9 cellular contexts compared by ENCODE assay signal in the genomic region with DNA sequence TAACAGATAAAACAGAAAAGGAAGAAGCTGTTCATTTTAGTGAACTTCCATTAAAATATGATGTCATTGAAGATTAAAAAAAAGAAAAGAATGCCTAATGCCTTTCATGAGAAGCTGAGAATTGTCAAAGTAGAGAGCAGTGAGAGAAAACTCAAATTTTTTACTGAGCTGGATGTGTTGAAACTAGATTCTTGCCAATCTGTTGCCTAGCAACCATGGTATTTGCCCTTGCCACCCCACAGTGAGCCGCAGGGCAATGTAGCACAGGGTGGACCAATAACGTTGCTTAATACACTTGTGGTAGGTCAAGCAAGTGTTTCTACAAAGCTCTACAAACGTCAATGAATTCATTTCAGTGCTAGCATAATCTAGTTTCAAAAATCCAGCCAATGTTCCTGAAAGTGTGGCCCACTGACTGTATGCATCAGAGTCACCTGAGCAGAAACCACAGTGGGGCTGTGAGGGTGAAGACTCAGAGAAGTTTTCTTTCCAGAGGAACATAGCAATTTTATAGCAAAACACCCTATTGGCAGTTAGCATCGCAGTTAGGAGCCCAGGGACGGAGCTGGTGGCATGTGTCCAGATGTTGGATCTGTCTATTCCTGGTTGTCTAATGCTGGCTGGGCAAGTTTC.
A peak's percentile ranks its signal among the peaks of the same experiment; 100 is the strongest.
DNase-seq lines count a peak whose midpoint lies in the region; ATAC-seq, FAIRE-seq and TF ChIP-seq lines count a peak whose summit lies in the region.
"Had no signal": no experiment of that assay in that cellular context is flagged by ENCODE, and none has a peak within 500 bp of the region (broad histone marks: within the 10 kb centered on the region; RNA-seq: fewer than 3 reads in every experiment).

No MANE protein-coding gene starts in this region.

- no peak for TF ChIP-seq POLR2A in prostate gland (IDR thresholded peaks at IDR 0.05)

- TF ChIP-seq RAD21 in Ishikawa (IDR thresholded peaks at IDR 0.05; ENCODE audit: low read depth), result no peak

- H3K9me3 Mint-ChIP-seq in activated T-cell treated with anti-CD3 and anti-CD28 coated beads, Interleukin-2, amount 50 U/mL, for 24 hours, result peaks cover 5% of the 10 kb centered on the region

- no peaks in the 10 kb centered on the region for H3K9me3 ChIP-seq in prostate gland

- TF ChIP-seq EP300 in Ishikawa (IDR thresholded peaks at IDR 0.05; ENCODE audit: borderline replicate concordance), result no peak

- 7% methylated on average over 5 of the region's 5 CpGs for WGBS in prostate gland

- H3K4me3 Mint-ChIP-seq in activated T-cell treated with anti-CD3 and anti-CD28 coated beads, Interleukin-2, amount 50 U/mL, for 24 hours, result peak overlapping the region; percentile 24

- peak overlapping the region; percentile 89 for H3K27ac Mint-ChIP-seq in activated T-cell treated with anti-CD3 and anti-CD28 coated beads, Interleukin-2, amount 50 U/mL, for 24 hours

- FAIRE-seq in urothelium cell line (lab: Jason Lieb, UNC), result no peak

- peaks cover 5% of the 10 kb centered on the region for H3K4me1 ChIP-seq in prostate gland (replicated peaks)

- intact Hi-C loops in prostate gland (cut with DNase I), result no loop called here

- H3K27ac ChIP-seq in 22Rv1, result peak overlapping the region; percentile 76
- H3K27ac ChIP-seq in prostate gland, result no peak overlapping the region
- H3K27ac ChIP-seq: cardiac muscle cell had no signal

- TF ChIP-seq CTCF in 22Rv1 (IDR thresholded peaks at IDR 0.05) (no peak), prostate gland (IDR thresholded peaks at IDR 0.05) (no peak)

- peaks cover 66% of the 10 kb centered on the region for H3K4me1 Mint-ChIP-seq in activated T-cell treated with anti-CD3 and anti-CD28 coated beads, Interleukin-2, amount 50 U/mL, for 24 hours (ENCODE audit: low read depth)

- no peak overlapping the region for H3K4me3 ChIP-seq in prostate gland
- H3K4me3 ChIP-seq: cardiac muscle cell had no signal

- H3K36me3 ChIP-seq in prostate gland, result no peaks in the 10 kb centered on the region
- H3K36me3 ChIP-seq: cardiac muscle cell had no signal

- H3K27me3 Mint-ChIP-seq in activated T-cell treated with anti-CD3 and anti-CD28 coated beads, Interleukin-2, amount 50 U/mL, for 24 hours, result no peaks in the 10 kb centered on the region

- H3K27me3 ChIP-seq in prostate gland (replicated peaks; ENCODE audit: insufficient read depth), result no peaks in the 10 kb centered on the region
- H3K27me3 ChIP-seq: cardiac muscle cell had no signal

- H3K36me3 Mint-ChIP-seq in activated T-cell treated with anti-CD3 and anti-CD28 coated beads, Interleukin-2, amount 50 U/mL, for 24 hours (ENCODE audit: low read depth), result peaks cover 87% of the 10 kb centered on the region

- peak; percentile 55 for ATAC-seq in GM19023 (IDR thresholded peaks at IDR 0.05; ENCODE audit: unreplicated experiment)

- no peak for DNase-seq in activated T-cell treated with anti-CD3 and anti-CD28 coated beads, Interleukin-2, amount 50 U/mL, for 24 hours
- peak; percentile 62 for DNase-seq in glomerular visceral epithelial cell (ENCODE audit: extremely low spot score)
- DNase-seq in prostate gland (ENCODE audit: low spot score), result peak; percentile 46
- DNase-seq in urothelium cell line (ENCODE audit: low spot score), result no peak
- no peak for DNase-seq in activated CD8-positive, alpha-beta memory T cell treated with anti-CD3 and anti-CD28 coated beads, Interleukin-2, amount 50 U/mL, for 4 hours

TF ChIP-seq in Ishikawa, 13 proteins besides CTCF, POLR2A, EP300 and RAD21:
- TF ChIP-seq FOXM1 (IDR thresholded peaks at IDR 0.05; ENCODE audit: borderline replicate concordance, low read depth) (no peak), TAF1 (IDR thresholded peaks at IDR 0.05; ENCODE audit: low read depth) (no peak), TEAD4 (IDR thresholded peaks at IDR 0.05) (no peak), USF1 (IDR thresholded peaks at IDR 0.05) (no peak), CEBPB (IDR thresholded peaks at IDR 0.05) (peak; percentile 7; the same call in 1 of the 2 replicates), TCF12 (IDR thresholded peaks at IDR 0.05; ENCODE audit: low read depth) (no peak), YY1 (IDR thresholded peaks at IDR 0.05; ENCODE audit: low read depth) (no peak), ZBTB7A (IDR thresholded peaks at IDR 0.05; ENCODE audit: low read depth) (no peak)

Comparison
In these comparisons a context has a peak if more than half of its experiments do, and no peak if none do; other contexts are left out.
1. DNase-seq: peak in glomerular visceral epithelial cell (single experiment) and prostate gland (single experiment); none in activated T-cell treated with anti-CD3 and anti-CD28 coated beads, Interleukin-2, amount 50 U/mL, for 24 hours (single experiment), urothelium cell line (single experiment) and activated CD8-positive, alpha-beta memory T cell treated with anti-CD3 and anti-CD28 coated beads, Interleukin-2, amount 50 U/mL, for 4 hours (single experiment).